ENCODE assay signal across 9 cellular contexts in the genomic region with DNA sequence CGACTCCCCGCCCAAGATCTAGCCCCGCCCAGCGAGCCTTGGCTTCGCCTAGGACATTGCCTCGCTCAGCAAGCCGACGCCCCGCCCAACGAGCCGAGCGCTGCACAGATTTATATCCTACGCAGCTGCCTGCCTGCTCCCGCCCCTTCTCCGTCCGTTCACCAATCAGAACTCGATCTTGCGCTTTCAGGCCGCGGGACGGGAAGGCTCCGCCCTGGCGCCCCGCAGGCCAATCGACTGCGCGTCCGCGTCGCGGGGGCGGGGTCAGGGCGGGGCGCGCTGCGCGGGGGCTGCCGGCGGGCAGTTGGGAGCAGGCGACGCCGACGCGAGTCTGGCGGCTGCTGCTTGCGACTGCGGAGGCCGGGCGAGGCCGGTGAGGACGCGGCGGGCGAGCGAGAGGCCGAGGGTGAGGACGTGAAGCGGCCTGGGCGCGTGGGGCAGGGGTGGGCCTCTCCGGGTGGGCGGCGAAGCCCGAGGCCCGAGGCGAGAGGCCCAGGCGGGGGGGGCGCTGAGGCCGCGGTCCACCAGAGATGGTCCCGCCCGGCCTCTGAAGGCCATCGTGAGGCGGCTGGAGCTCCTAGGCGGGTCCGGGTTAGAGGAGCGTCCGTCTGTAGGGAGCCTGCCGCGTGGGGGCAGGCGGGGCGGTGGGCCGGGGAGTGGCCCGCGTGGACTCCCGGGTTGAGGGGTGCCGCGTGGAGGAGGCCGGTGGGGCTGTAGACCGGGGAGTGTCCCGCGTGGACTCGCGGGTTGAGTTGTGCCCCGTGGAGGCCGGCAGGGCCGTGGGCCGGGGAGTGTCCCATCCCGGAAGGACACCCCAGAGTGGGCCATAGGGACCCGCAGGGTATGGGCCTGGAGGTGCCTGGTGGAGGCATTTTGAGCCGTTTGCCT. TPM values are rescaled to one million over a fixed set of nuclear protein-coding genes. Genes with fewer than 3 reads are reported as not detected.
DNase-seq lines count a peak whose midpoint lies in the region; ATAC-seq, FAIRE-seq and TF ChIP-seq lines count a peak whose summit lies in the region.
"Had no signal": no experiment of that assay in that cellular context is flagged by ENCODE, and none has a peak within 500 bp of the region (broad histone marks: within the 10 kb centered on the region; RNA-seq: fewer than 3 reads in every experiment).

A gene with protein sequence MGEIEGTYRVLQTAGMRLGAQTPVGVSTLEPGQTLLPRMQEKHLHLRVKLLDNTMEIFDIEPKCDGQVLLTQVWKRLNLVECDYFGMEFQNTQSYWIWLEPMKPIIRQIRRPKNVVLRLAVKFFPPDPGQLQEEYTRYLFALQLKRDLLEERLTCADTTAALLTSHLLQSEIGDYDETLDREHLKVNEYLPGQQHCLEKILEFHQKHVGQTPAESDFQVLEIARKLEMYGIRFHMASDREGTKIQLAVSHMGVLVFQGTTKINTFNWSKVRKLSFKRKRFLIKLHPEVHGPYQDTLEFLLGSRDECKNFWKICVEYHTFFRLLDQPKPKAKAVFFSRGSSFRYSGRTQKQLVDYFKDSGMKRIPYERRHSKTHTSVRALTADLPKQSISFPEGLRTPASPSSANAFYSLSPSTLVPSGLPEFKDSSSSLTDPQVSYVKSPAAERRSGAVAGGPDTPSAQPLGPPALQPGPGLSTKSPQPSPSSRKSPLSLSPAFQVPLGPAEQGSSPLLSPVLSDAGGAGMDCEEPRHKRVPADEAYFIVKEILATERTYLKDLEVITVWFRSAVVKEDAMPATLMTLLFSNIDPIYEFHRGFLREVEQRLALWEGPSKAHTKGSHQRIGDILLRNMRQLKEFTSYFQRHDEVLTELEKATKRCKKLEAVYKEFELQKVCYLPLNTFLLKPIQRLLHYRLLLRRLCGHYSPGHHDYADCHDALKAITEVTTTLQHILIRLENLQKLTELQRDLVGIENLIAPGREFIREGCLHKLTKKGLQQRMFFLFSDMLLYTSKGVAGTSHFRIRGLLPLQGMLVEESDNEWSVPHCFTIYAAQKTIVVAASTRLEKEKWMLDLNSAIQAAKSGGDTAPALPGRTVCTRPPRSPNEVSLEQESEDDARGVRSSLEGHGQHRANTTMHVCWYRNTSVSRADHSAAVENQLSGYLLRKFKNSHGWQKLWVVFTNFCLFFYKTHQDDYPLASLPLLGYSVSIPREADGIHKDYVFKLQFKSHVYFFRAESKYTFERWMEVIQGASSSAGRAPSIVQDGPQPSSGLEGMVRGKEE (plus strand): TSS at position 303 of the 888 bp plus-strand sequence. CDS start 16,823 bp downstream, outside the sequence.

- ATAC-seq in HG03439 (IDR thresholded peaks at IDR 0.05; ENCODE audit: unreplicated experiment) = peak; percentile 77

- H3K79me2 ChIP-seq in keratinocyte (ENCODE audit: control insufficient read depth, insufficient read depth, low read length) = peaks cover 46% of the 10 kb centered on the region

- H3K9ac ChIP-seq in keratinocyte (ENCODE audit: control insufficient read depth, extremely low read depth, insufficient read depth, low read length) = peak within 1 kb of the TSS; percentile 85

- peaks cover 10% of the 10 kb centered on the region for H3K4me1 ChIP-seq in keratinocyte (ENCODE audit: control insufficient read depth, extremely low read depth, insufficient read depth, low read length)

- H3K9me1 ChIP-seq in keratinocyte (ENCODE audit: control insufficient read depth, extremely low read depth, insufficient read depth, low read length) = no peaks in the 10 kb centered on the region

- peaks cover 3% of the 10 kb centered on the region for H4K20me1 ChIP-seq in keratinocyte (ENCODE audit: control insufficient read depth, extremely low read depth, insufficient read depth, low read length)

- H3K9me3 ChIP-seq in keratinocyte (ENCODE audit: control insufficient read depth, low read depth, low read length) = no peaks in the 10 kb centered on the region

- H3K36me3 ChIP-seq in keratinocyte (ENCODE audit: control insufficient read depth in 2 of 2, extremely low read depth in 1 of 2, insufficient read depth in 2 of 2, low read length in 2 of 2) = peaks cover 11 to 12% of the 10 kb centered on the region in 2 experiments

- H3K27me3 ChIP-seq in keratinocyte (ENCODE audit: control insufficient read depth, extremely low read depth, insufficient read depth, low read length) = no peaks in the 10 kb centered on the region

- peak within 1 kb of the TSS; percentile 80 for H3K4me2 ChIP-seq in keratinocyte (ENCODE audit: control insufficient read depth, extremely low read depth, insufficient read depth, low read depth, low read length)

- dilution Hi-C loops in keratinocyte (cut with MboI; ENCODE audit: extremely low pct_ligation_motif_present, low sequenced_read_pairs) = no loop called here

- peak within 1 kb of the TSS; percentile 3 for H2AFZ ChIP-seq in keratinocyte (ENCODE audit: control insufficient read depth, low read length)

- DNase-seq in Ammon's horn (ENCODE audit: low spot score) (peak; percentile 100), GM19238 (ENCODE audit: insufficient read length, low spot score) (peak; percentile 84), NCI-H510A (lab: John Stamatoyannopoulos, UW) (peak; percentile 93), cerebellar nuclear complex (lab: John Stamatoyannopoulos, UW) (peak; percentile 97 to 99), keratinocyte (ENCODE audit: low read depth, low spot score) (peak; percentile 93)
- DNase-seq in activated CD4-positive, alpha-beta T cell treated with anti-CD3 and anti-CD28 coated beads for 1 hour = peak; percentile 97
- peak; percentile 94 to 97 (median 94) for DNase-seq in stimulated activated CD4-positive, alpha-beta T cell treated with anti-CD3 and anti-CD28 coated beads, Interleukin-12 subunit alpha, Interleukin-12 subunit beta, amount 100 ng/mL, for 48 hours (ENCODE audit: low read depth in 2 of 3, low spot score in 1 of 3)

- peak within 1 kb of the TSS; percentile 68 to 81 (median 80) for H3K4me3 ChIP-seq in keratinocyte (ENCODE audit: control insufficient read depth in 2 of 3, extremely low read depth in 1 of 3, insufficient read depth in 2 of 3, low read depth in 1 of 3, low read length in 3 of 3)

- no peak for TF ChIP-seq CTCF in keratinocyte (optimal IDR thresholded peaks at IDR 0.05 in 1 of 3, IDR thresholded peaks at IDR 0.05 in 1 of 3, conservative IDR thresholded peaks at IDR 0.05 in 1 of 3; ENCODE audit: extremely low read depth in 1 of 3, insufficient read depth in 2 of 3, low read length in 3 of 3)

- peak within 1 kb of the TSS; percentile 67 for H3K27ac ChIP-seq in keratinocyte (ENCODE audit: control insufficient read depth, insufficient read depth, low read length)

- no peak for FAIRE-seq in keratinocyte (lab: Jason Lieb, UNC)
- FAIRE-seq: endometrium had no signal

RNA-seq across cellular contexts. Expression of the gene that starts here (rescaled TPM):
- polyA plus RNA-seq in keratinocyte = 34.8 to 40.0 TPM (median 39.3 TPM) in 3 replicates
- polyA plus RNA-seq in keratinocyte (2011; ENCODE audit: low read depth) = 14.7 TPM
- 21.4 and 30.8 TPM in 2 replicates for polyA plus RNA-seq in keratinocyte (2011; cell fraction: cytosol; rRNA removed)
- 46.2 and 46.6 TPM in 2 replicates for polyA plus RNA-seq in keratinocyte (2011; cell fraction: nucleus; rRNA removed)
- polyA plus RNA-seq in keratinocyte (2012; ENCODE audit: low replicate concordance) = 17.4 and 30.0 TPM in 2 replicates
- 60.2 to 78.7 TPM (median 68.2 TPM) in 3 replicates for polyA minus RNA-seq in keratinocyte
- polyA minus RNA-seq in keratinocyte (2011; cell fraction: cytosol; rRNA and poly(A)+ RNA removed) = 38.4 TPM
- 44.3 and 90.9 TPM in 2 replicates for polyA minus RNA-seq in keratinocyte (2011; cell fraction: nucleus; rRNA and poly(A)+ RNA removed)

Comparison
In these comparisons a context has a peak if more than half of its experiments do, and no peak if none do; other contexts are left out.
1. Peak in every context shown above with its lines: DNase-seq, ATAC-seq, H3K4me3 ChIP-seq and H3K27ac ChIP-seq.